Comparison of ENCODE assay signal across 18 cellular contexts in genomic region chr3:69568458-69568857, GRCh38.
"Had no signal": no experiment of that assay in that cellular context is flagged by ENCODE, and none has a peak within 500 bp of the region (broad histone marks: within the 10 kb centered on the region; RNA-seq: fewer than 3 reads in every experiment).

No MANE protein-coding gene starts in this region.

- DNase-seq: activated B cell treated with CpG ODN at 0.5 μM for 24 hours; activated CD4-positive, alpha-beta T cell treated with anti-CD3 and anti-CD28 coated beads, Interleukin-2, amount 10 ng/mL, durations not matched to agents 7 days and 5 days; activated naive CD4-positive, alpha-beta T cell treated with anti-CD3 and anti-CD28 coated beads, Interleukin-2, amount 10 ng/mL, durations not matched to agents 7 days and 5 days; activated T-cell treated with anti-CD3 and anti-CD28 coated beads for 4 hours; amniotic stem cell; dorsolateral prefrontal cortex; hypothalamus; naive thymus-derived CD8-positive, alpha-beta T cell; posterior cingulate gyrus; stimulated activated CD4-positive, alpha-beta T cell treated with anti-CD3 and anti-CD28 coated beads, Interleukin-4, amount 100 ng/mL, for 4 hours; stimulated activated naive CD8-positive, alpha-beta T cell treated with anti-CD3 and anti-CD28 coated beads, Interleukin-15, amount 100 ng/mL, for 72 hours; T-helper 17 cell; thyroid gland had no signal

- H3K27me3 ChIP-seq: thyroid gland, vagina had no signal

- H3K27ac ChIP-seq: dorsolateral prefrontal cortex, neutrophil, skin epidermis, thyroid gland, vagina had no signal

- H3K36me3 ChIP-seq: neutrophil, thyroid gland, vagina had no signal

- H3K4me1 ChIP-seq: vagina had no signal

- ATAC-seq: activated T-helper 17 cell treated with anti-CD3 and anti-CD28 coated beads, Interleukin-2, amount 50 U/mL, for 72 hours; esophagus mucosa; naive thymus-derived CD8-positive, alpha-beta T cell; stimulated activated naive CD8-positive, alpha-beta T cell treated with anti-CD3 and anti-CD28 coated beads, Interleukin-15, amount 100 ng/mL, for 72 hours; T-helper 17 cell had no signal

- H3K9me3 ChIP-seq: neutrophil, thyroid gland, vagina had no signal

- H3K4me3 ChIP-seq: dorsolateral prefrontal cortex, skin epidermis, thyroid gland, vagina had no signal
